Comparison of ENCODE assay signal across 9 cellular contexts in the genomic region with DNA sequence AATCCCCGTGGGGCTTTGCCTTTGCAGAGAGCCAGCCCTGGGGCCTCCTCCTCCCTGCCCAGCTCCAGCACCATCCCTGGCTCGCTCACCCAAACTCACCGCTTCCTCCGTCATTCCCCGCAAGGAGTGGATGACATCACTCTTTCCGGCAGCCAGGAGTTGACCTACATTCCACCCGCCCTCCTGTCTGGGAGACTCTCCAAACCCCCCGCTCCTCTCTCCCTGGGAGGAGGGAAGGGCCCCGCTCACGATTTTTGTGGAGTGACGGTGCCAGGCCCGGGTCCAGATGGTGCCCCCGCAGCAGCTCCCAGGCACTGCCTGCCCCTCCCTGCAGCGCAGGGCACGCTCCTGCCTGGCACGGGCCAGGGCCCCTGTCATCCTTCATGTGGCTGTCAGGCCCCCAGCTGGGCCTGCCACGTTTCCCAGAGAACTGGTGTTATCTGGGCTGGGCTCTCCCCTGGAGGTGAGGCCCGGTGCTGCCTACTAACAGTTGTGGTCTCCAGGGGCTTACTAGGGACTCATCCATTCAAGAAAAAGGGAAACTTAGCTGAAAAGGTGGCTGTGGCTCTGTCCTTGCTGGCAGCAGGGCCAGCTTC. TPM values are rescaled to one million over a fixed set of nuclear protein-coding genes. Genes with fewer than 3 reads are reported as not detected.
DNase-seq lines count a peak whose midpoint lies in the region; ATAC-seq, FAIRE-seq and TF ChIP-seq lines count a peak whose summit lies in the region.
"Had no signal": no experiment of that assay in that cellular context is flagged by ENCODE, and none has a peak within 500 bp of the region (broad histone marks: within the 10 kb centered on the region; RNA-seq: fewer than 3 reads in every experiment).

No MANE protein-coding gene starts in this region.

- CTCF ChIA-PET in WTC11 (lab: Charles Lee) = interaction anchor here (0.5 to 3.9 kb wide), 7 partner anchors 22 to 88 kb away, joined by 3 to 21 read pairs (median 5); no protein-coding TSS in a partner anchor

- no peaks in the 10 kb centered on the region for H3K36me3 Mint-ChIP-seq in WTC11

- peak; percentile 14 for DNase-seq in NCI-H146 (lab: John Stamatoyannopoulos, UW)
- no peak for DNase-seq in NCI-H146 treated with DMSO at 0.1 percent for 48 hours (lab: John Stamatoyannopoulos, UW; ENCODE audit: unreplicated experiment)
- DNase-seq in WTC11 (ENCODE audit: low spot score) = peak; percentile 64
- DNase-seq in left ventricle myocardium superior = peak; percentile 82
- no peak for DNase-seq in sciatic nerve (ENCODE audit: low spot score)
- no peak for DNase-seq in kidney
- no peak for DNase-seq in GM10266 (ENCODE audit: extremely low spot score)

- H3K27ac Mint-ChIP-seq in WTC11 = no peak overlapping the region

- no peak for FAIRE-seq in kidney (lab: Jason Lieb, UNC)

- no peaks in the 10 kb centered on the region for H3K36me3 ChIP-seq in kidney (ENCODE audit: control insufficient read depth in 1 of 2, insufficient read depth in 2 of 2, low read length in 2 of 2)

- no peak overlapping the region for H3K4me3 ChIP-seq in kidney (ENCODE audit: low read length in 2 of 2)

- no peak overlapping the region for H3K9ac ChIP-seq in kidney (ENCODE audit: low read length in 2 of 2)

- peak; percentile 91 for ATAC-seq in WTC11
- ATAC-seq in left ventricle myocardium superior = peak; percentile 97
- peak; percentile 60 for ATAC-seq in sciatic nerve
- no peak for ATAC-seq in HG02852 (IDR thresholded peaks at IDR 0.05; ENCODE audit: unreplicated experiment)

- TF ChIP-seq CTCF in WTC11 (IDR thresholded peaks at IDR 0.05) (no peak), kidney (IDR thresholded peaks at IDR 0.05; ENCODE audit: borderline replicate concordance, extremely low read depth, insufficient read depth) (no peak), GM10266 (IDR thresholded peaks at IDR 0.05; ENCODE audit: control insufficient read depth, insufficient read depth, low read depth, missing control alignments) (no peak)

- intact Hi-C loops in left ventricle myocardium superior (cut with micrococcal nuclease) (no loop called here), sciatic nerve (cut with DNase I) (no loop called here), kidney (cut with DNase I) (no loop called here)

- H3K4me1 ChIP-seq in kidney (ENCODE audit: control insufficient read depth in 1 of 2, insufficient read depth in 1 of 2, low read depth in 1 of 2, low read length in 2 of 2) = no peaks in the 10 kb centered on the region

- H3K27ac ChIP-seq in kidney (ENCODE audit: low read depth in 2 of 2, low read length in 2 of 2) = no peak overlapping the region
- H3K27ac ChIP-seq: C4-2B had no signal

- H3K27me3 Mint-ChIP-seq in WTC11 (ENCODE audit: low read depth) = no peaks in the 10 kb centered on the region

- POLR2A ChIA-PET in WTC11 (lab: Charles Lee) = no interaction called here

- no peak overlapping the region for H3K4me3 Mint-ChIP-seq in WTC11

- H3K4me1 Mint-ChIP-seq in WTC11 = peaks cover 4% of the 10 kb centered on the region; the same call in 1 of the 2 replicates

- H3K9me3 ChIP-seq in kidney (ENCODE audit: control insufficient read depth in 1 of 2, low read length in 2 of 2) = no peaks in the 10 kb centered on the region

- H3K9me3 Mint-ChIP-seq in WTC11 = no peaks in the 10 kb centered on the region

TF ChIP-seq in WTC11, 78 proteins besides CTCF, POLR2A, EP300 and RAD21:
- peak; percentile 46; the same call in 1 of the 2 replicates for TF ChIP-seq FOXP1 (CRISPR knock-in tag; IDR thresholded peaks at IDR 0.05; ENCODE audit: borderline replicate concordance)
- TF ChIP-seq, protein P1, sequence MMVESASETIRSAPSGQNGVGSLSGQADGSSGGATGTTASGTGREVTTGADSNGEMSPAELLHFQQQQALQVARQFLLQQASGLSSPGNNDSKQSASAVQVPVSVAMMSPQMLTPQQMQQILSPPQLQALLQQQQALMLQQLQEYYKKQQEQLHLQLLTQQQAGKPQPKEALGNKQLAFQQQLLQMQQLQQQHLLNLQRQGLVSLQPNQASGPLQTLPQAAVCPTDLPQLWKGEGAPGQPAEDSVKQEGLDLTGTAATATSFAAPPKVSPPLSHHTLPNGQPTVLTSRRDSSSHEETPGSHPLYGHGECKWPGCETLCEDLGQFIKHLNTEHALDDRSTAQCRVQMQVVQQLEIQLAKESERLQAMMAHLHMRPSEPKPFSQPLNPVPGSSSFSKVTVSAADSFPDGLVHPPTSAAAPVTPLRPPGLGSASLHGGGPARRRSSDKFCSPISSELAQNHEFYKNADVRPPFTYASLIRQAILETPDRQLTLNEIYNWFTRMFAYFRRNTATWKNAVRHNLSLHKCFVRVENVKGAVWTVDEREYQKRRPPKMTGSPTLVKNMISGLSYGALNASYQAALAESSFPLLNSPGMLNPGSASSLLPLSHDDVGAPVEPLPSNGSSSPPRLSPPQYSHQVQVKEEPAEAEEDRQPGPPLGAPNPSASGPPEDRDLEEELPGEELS (CRISPR knock-in tag; IDR thresholded peaks at IDR 0.05) = no peak

RNA-seq across cellular contexts. Expression of a gene that starts 52.3 kb away (rescaled TPM):
- 3.1 to 4.2 TPM (median 3.3 TPM) in 3 replicates for total RNA-seq in WTC11 (2021)
- total RNA-seq in left ventricle myocardium superior = 1.9 TPM
- total RNA-seq in sciatic nerve = 3.2 TPM
- 2.2 TPM for total RNA-seq in kidney
- polyA plus RNA-seq in kidney (ENCODE audit: insufficient read depth, low read depth, low replicate concordance) = 0.54 TPM

Comparison
In these comparisons a context has a peak if more than half of its experiments do, and no peak if none do; other contexts are left out.
1. DNase-seq: peak in NCI-H146 (single experiment), WTC11 (single experiment) and left ventricle myocardium superior (single experiment); none in NCI-H146 treated with DMSO at 0.1 percent for 48 hours (single experiment), sciatic nerve (single experiment), kidney (single experiment) and GM10266 (single experiment).